In genomic region chr2:167721593-167721992, GRCh38 we compare ENCODE assay signal across 28 cellular contexts.
"Had no signal": no experiment of that assay in that cellular context is flagged by ENCODE, and none has a peak within 500 bp of the region (broad histone marks: within the 10 kb centered on the region; RNA-seq: fewer than 3 reads in every experiment).

No MANE protein-coding gene starts in this region.

- H3K36me3 ChIP-seq: neural progenitor cell, ovary, right lobe of liver, sigmoid colon, stomach, suprapubic skin, tibial artery, transverse colon, upper lobe of right lung, uterus had no signal

- H3K27me3 Mint-ChIP-seq: progenitor cell of endocrine pancreas; stimulated activated naive B cell treated with anti-CD40 and anti-IgM and Interleukin-4, amounts not matched to agents 10 μg/mL and 1 μg/mL and 100 μg/mL, for 72 hours; type B pancreatic cell had no signal

- ATAC-seq: natural killer cell; psoas muscle; right cardiac atrium; stimulated activated effector memory CD8-positive, alpha-beta T cell treated with anti-CD3 and anti-CD28 coated beads, Interleukin-12 subunit alpha, Interleukin-12 subunit beta, amount 100 ng/mL, for 72 hours; stimulated activated naive B cell treated with anti-CD40 and anti-IgM and Interleukin-4, amounts not matched to agents 10 μg/mL and 1 μg/mL and 100 μg/mL, for 72 hours; upper lobe of right lung had no signal

- FAIRE-seq: small intestine had no signal

- H3K79me2 ChIP-seq: parathyroid adenoma had no signal

- H3K36me3 Mint-ChIP-seq: natural killer cell; neural progenitor cell; stimulated activated effector memory CD8-positive, alpha-beta T cell treated with anti-CD3 and anti-CD28 coated beads, Interleukin-12 subunit alpha, Interleukin-12 subunit beta, amount 100 ng/mL, for 72 hours; stimulated activated naive B cell treated with anti-CD40 and anti-IgM and Interleukin-4, amounts not matched to agents 10 μg/mL and 1 μg/mL and 100 μg/mL, for 72 hours; type B pancreatic cell had no signal

- H3K27me3 ChIP-seq: neural progenitor cell, ovary, right lobe of liver, sigmoid colon, stomach, suprapubic skin, testis, tibial artery, transverse colon, upper lobe of right lung, uterus had no signal

- H3K9ac ChIP-seq: neural progenitor cell, parathyroid adenoma had no signal

- DNase-seq: natural killer cell; occipital lobe; ovary; psoas muscle; right cardiac atrium; right lobe of liver; sigmoid colon; small intestine; stimulated activated CD4-positive, alpha-beta T cell treated with anti-CD3 and anti-CD28 coated beads, Interleukin-15, amount 100 ng/mL, for 24 hours; stimulated activated CD4-positive, alpha-beta T cell treated with anti-CD3 and anti-CD28 coated beads, Interleukin-2, amount 100 ng/mL, for 24 hours; stimulated activated CD4-positive, alpha-beta T cell treated with anti-CD3 and anti-CD28 coated beads, Interleukin-2, amount 100 ng/mL, for 48 hours; stimulated activated CD4-positive, alpha-beta T cell treated with anti-CD3 and anti-CD28 coated beads, Interleukin-4, amount 100 ng/mL, for 24 hours; stimulated activated naive B cell treated with anti-CD40 and anti-IgM and Interleukin-4, amounts not matched to agents 10 μg/mL and 1 μg/mL and 100 μg/mL, for 72 hours; stimulated activated naive CD4-positive, alpha-beta T cell treated with Interleukin-2 at 50 U/mL for 16 hours; stomach; testis; tibial artery; transverse colon; upper lobe of right lung; uterus had no signal

- H3K4me2 ChIP-seq: neural progenitor cell had no signal

- H3K9me3 Mint-ChIP-seq: natural killer cell; nephron; neural progenitor cell; stimulated activated effector memory CD8-positive, alpha-beta T cell treated with anti-CD3 and anti-CD28 coated beads, Interleukin-12 subunit alpha, Interleukin-12 subunit beta, amount 100 ng/mL, for 72 hours; stimulated activated naive B cell treated with anti-CD40 and anti-IgM and Interleukin-4, amounts not matched to agents 10 μg/mL and 1 μg/mL and 100 μg/mL, for 72 hours; stimulated activated naive CD8-positive, alpha-beta T cell treated with anti-CD3 and anti-CD28 coated beads, Interleukin-15, Interleukin-2, amounts not matched to agents 100 ng/mL and 50 ng/mL, for 24 hours; type B pancreatic cell had no signal

- H3K27ac ChIP-seq: neural progenitor cell, ovary, parathyroid adenoma, psoas muscle, right lobe of liver, sigmoid colon, stomach, suprapubic skin, testis, tibial artery, transverse colon, upper lobe of right lung, uterus had no signal

- H3K4me1 Mint-ChIP-seq: natural killer cell; stimulated activated effector memory CD8-positive, alpha-beta T cell treated with anti-CD3 and anti-CD28 coated beads, Interleukin-12 subunit alpha, Interleukin-12 subunit beta, amount 100 ng/mL, for 72 hours; stimulated activated naive B cell treated with anti-CD40 and anti-IgM and Interleukin-4, amounts not matched to agents 10 μg/mL and 1 μg/mL and 100 μg/mL, for 72 hours had no signal

- H3K4me3 Mint-ChIP-seq: natural killer cell; nephron; neural progenitor cell; stimulated activated effector memory CD8-positive, alpha-beta T cell treated with anti-CD3 and anti-CD28 coated beads, Interleukin-12 subunit alpha, Interleukin-12 subunit beta, amount 100 ng/mL, for 72 hours; stimulated activated naive B cell treated with anti-CD40 and anti-IgM and Interleukin-4, amounts not matched to agents 10 μg/mL and 1 μg/mL and 100 μg/mL, for 72 hours; stimulated activated naive CD8-positive, alpha-beta T cell treated with anti-CD3 and anti-CD28 coated beads, Interleukin-15, Interleukin-2, amounts not matched to agents 100 ng/mL and 50 ng/mL, for 24 hours; type B pancreatic cell had no signal

- H3K4me1 ChIP-seq: neural progenitor cell, parathyroid adenoma, psoas muscle, sigmoid colon, stomach, suprapubic skin, testis, tibial artery, transverse colon, upper lobe of right lung, uterus had no signal

- H3K4me3 ChIP-seq: neural progenitor cell, ovary, psoas muscle, right lobe of liver, sigmoid colon, stomach, suprapubic skin, testis, tibial artery, transverse colon, upper lobe of right lung, uterus had no signal

- H3K27ac Mint-ChIP-seq: natural killer cell; neural progenitor cell; stimulated activated effector memory CD8-positive, alpha-beta T cell treated with anti-CD3 and anti-CD28 coated beads, Interleukin-12 subunit alpha, Interleukin-12 subunit beta, amount 100 ng/mL, for 72 hours; stimulated activated naive B cell treated with anti-CD40 and anti-IgM and Interleukin-4, amounts not matched to agents 10 μg/mL and 1 μg/mL and 100 μg/mL, for 72 hours; stimulated activated naive CD8-positive, alpha-beta T cell treated with anti-CD3 and anti-CD28 coated beads, Interleukin-15, Interleukin-2, amounts not matched to agents 100 ng/mL and 50 ng/mL, for 24 hours; type B pancreatic cell had no signal

- H3K9me3 ChIP-seq: ovary, psoas muscle, right lobe of liver, sigmoid colon, stomach, suprapubic skin, testis, tibial artery, transverse colon, upper lobe of right lung, uterus had no signal

- H2AFZ ChIP-seq: neural progenitor cell, parathyroid adenoma had no signal
